Comparison of ENCODE assay signal across 24 cellular contexts in genomic region chr12:24679135-24679534, GRCh38.
A peak's percentile ranks its signal among the peaks of the same experiment; 100 is the strongest.
DNase-seq lines count a peak whose midpoint lies in the region; ATAC-seq, FAIRE-seq and TF ChIP-seq lines count a peak whose summit lies in the region.
"Had no signal": no experiment of that assay in that cellular context is flagged by ENCODE, and none has a peak within 500 bp of the region (broad histone marks: within the 10 kb centered on the region; RNA-seq: fewer than 3 reads in every experiment).

No MANE protein-coding gene starts in this region.

- no peak overlapping the region for H3K27ac ChIP-seq in astrocyte (ENCODE audit: low read depth, low read length)
- H3K27ac ChIP-seq: BLaER1, cardiac muscle cell, KMS-11 had no signal

- H3K4me1 Mint-ChIP-seq in astrocyte (ENCODE audit: low read depth, unreplicated experiment), result no peaks in the 10 kb centered on the region
- no peaks in the 10 kb centered on the region for H3K4me1 Mint-ChIP-seq in T-helper 17 cell

- H3K27me3 ChIP-seq in astrocyte (ENCODE audit: insufficient read depth, low read length), result no peaks in the 10 kb centered on the region
- H3K27me3 ChIP-seq: BLaER1, cardiac muscle cell had no signal

- no peaks in the 10 kb centered on the region for H3K79me2 ChIP-seq in astrocyte (ENCODE audit: insufficient read depth, low read length)

- H3K9me3 Mint-ChIP-seq in astrocyte (ENCODE audit: unreplicated experiment), result no peaks in the 10 kb centered on the region
- H3K9me3 Mint-ChIP-seq: activated naive CD4-positive, alpha-beta T cell treated with anti-CD3 and anti-CD28 coated beads for 36 hours had no signal

- H3K27ac Mint-ChIP-seq in astrocyte (ENCODE audit: unreplicated experiment) (no peak overlapping the region), T-helper 17 cell (no peak overlapping the region)
- H3K27ac Mint-ChIP-seq: activated naive CD4-positive, alpha-beta T cell treated with anti-CD3 and anti-CD28 coated beads for 36 hours; progenitor cell of endocrine pancreas had no signal

- no peak overlapping the region for H3K9ac ChIP-seq in astrocyte (ENCODE audit: low read length)
- H3K9ac ChIP-seq: BLaER1, KMS-11 had no signal

- TF ChIP-seq CTCF in astrocyte (IDR thresholded peaks at IDR 0.05; ENCODE audit: insufficient read depth, low read depth, low read length), result no peak
- TF ChIP-seq CTCF in fibroblast of villous mesenchyme (IDR thresholded peaks at IDR 0.05; ENCODE audit: insufficient read depth, low read depth, low read length), result no peak

- no peak overlapping the region for H3K4me3 Mint-ChIP-seq in astrocyte (ENCODE audit: unreplicated experiment)
- H3K4me3 Mint-ChIP-seq in T-helper 17 cell, result no peak overlapping the region
- H3K4me3 Mint-ChIP-seq: activated naive CD4-positive, alpha-beta T cell treated with anti-CD3 and anti-CD28 coated beads for 36 hours had no signal

- no peaks in the 10 kb centered on the region for H3K4me1 ChIP-seq in astrocyte (ENCODE audit: insufficient read depth, low read length)
- H3K4me1 ChIP-seq: BLaER1 had no signal

- no peak overlapping the region for H2AFZ ChIP-seq in astrocyte (ENCODE audit: low read depth, low read length)

- no peak overlapping the region for H3K4me2 ChIP-seq in astrocyte (ENCODE audit: low read length)
- H3K4me2 ChIP-seq: BLaER1, KMS-11 had no signal

- peak; percentile 13 for DNase-seq in LHCN-M2 (ENCODE audit: low read depth)
- peak; percentile 3 for DNase-seq in astrocyte (ENCODE audit: low read depth)
- peak; percentile 70 for DNase-seq in fibroblast of villous mesenchyme (ENCODE audit: low read depth)
- peak; percentile 77 for DNase-seq in renal cortical epithelial cell (ENCODE audit: low read depth)
- no peak for DNase-seq in activated CD4-positive, alpha-beta T cell treated with anti-CD3 and anti-CD28 coated beads, Interleukin-2, amount 50 U/mL, for 48 hours
- no peak for DNase-seq in NCI-H1417 treated with DMSO at 0.1 percent for 48 hours (lab: John Stamatoyannopoulos, UW)
- no peak for DNase-seq in T-helper 17 cell
- DNase-seq: activated CD8-positive, alpha-beta memory T cell treated with anti-CD3 and anti-CD28 coated beads, Interleukin-2, amount 50 U/mL, for 4 hours; activated naive CD4-positive, alpha-beta T cell treated with anti-CD3 and anti-CD28 coated beads for 36 hours; DMS79; kidney glomerular epithelial cell; NCI-H187; NCI-H524 treated with DMSO at 0.1 percent for 48 hours; stimulated activated CD4-positive, alpha-beta T cell treated with anti-CD3 and anti-CD28 coated beads, Interleukin-15, amount 100 ng/mL, for 24 hours; substantia nigra; T-helper 1 cell had no signal

- no peak for ATAC-seq in T-helper 17 cell
- ATAC-seq in GM19035 (IDR thresholded peaks at IDR 0.05; ENCODE audit: unreplicated experiment), result no peak
- ATAC-seq: activated CD4-positive, CD25-positive, alpha-beta regulatory T cell treated with anti-CD3 and anti-CD28 coated beads, Interleukin-2, amount 50 U/mL, for 24 hours; HCT116; Panc1 had no signal

- no peaks in the 10 kb centered on the region for H3K36me3 ChIP-seq in astrocyte (ENCODE audit: insufficient read depth, low read length)
- H3K36me3 ChIP-seq: BLaER1, cardiac muscle cell had no signal

- H3K4me3 ChIP-seq in astrocyte (ENCODE audit: insufficient read depth, low read depth, low read length) (no peak overlapping the region), fibroblast of villous mesenchyme (ENCODE audit: low read depth, low read length) (no peak overlapping the region)
- H3K4me3 ChIP-seq: BLaER1, cardiac muscle cell had no signal

- no peaks in the 10 kb centered on the region for H3K27me3 Mint-ChIP-seq in astrocyte (ENCODE audit: low read depth, unreplicated experiment)
- H3K27me3 Mint-ChIP-seq in T-helper 17 cell, result peaks cover 14% of the 10 kb centered on the region
- H3K27me3 Mint-ChIP-seq: progenitor cell of endocrine pancreas had no signal

- H4K20me1 ChIP-seq in astrocyte (ENCODE audit: insufficient read depth, low read length), result no peaks in the 10 kb centered on the region
- H4K20me1 ChIP-seq: BLaER1 had no signal

- no peak for FAIRE-seq in astrocyte (lab: Jason Lieb, UNC)

- H3K36me3 Mint-ChIP-seq in astrocyte (ENCODE audit: low read depth, unreplicated experiment) (no peaks in the 10 kb centered on the region), T-helper 17 cell (ENCODE audit: low read depth) (no peaks in the 10 kb centered on the region)

- H3K9me3 ChIP-seq in astrocyte (ENCODE audit: insufficient read depth, low read depth, low read length) (no peaks in the 10 kb centered on the region), T-helper 17 cell (ENCODE audit: control insufficient read depth, low read length, poor library complexity, severe bottlenecking) (peaks cover 3% of the 10 kb centered on the region)

Comparison
In these comparisons a context has a peak if more than half of its experiments do, and no peak if none do; other contexts are left out.
1. DNase-seq: peak in LHCN-M2 (single experiment), astrocyte (single experiment), fibroblast of villous mesenchyme (single experiment) and renal cortical epithelial cell (single experiment); none in activated CD4-positive, alpha-beta T cell treated with anti-CD3 and anti-CD28 coated beads, Interleukin-2, amount 50 U/mL, for 48 hours (0 of 2), NCI-H1417 treated with DMSO at 0.1 percent for 48 hours (single experiment) and T-helper 17 cell (0 of 3).